ENCODE assay signal across 17 cellular contexts in genomic region chr3:148173836-148174235, GRCh38.
DNase-seq lines count a peak whose midpoint lies in the region; ATAC-seq and TF ChIP-seq lines count a peak whose summit lies in the region.
"Had no signal": no experiment of that assay in that cellular context is flagged by ENCODE, and none has a peak within 500 bp of the region (broad histone marks: within the 10 kb centered on the region; RNA-seq: fewer than 3 reads in every experiment).

No MANE protein-coding gene starts in this region.

- H3K4ac ChIP-seq in neuronal stem cell (ENCODE audit: low read length), result no peak overlapping the region

- no peak overlapping the region for H4K8ac ChIP-seq in neuronal stem cell (ENCODE audit: low read depth, low read length)

- peak overlapping the region; percentile 54 for H2AFZ ChIP-seq in neuronal stem cell (ENCODE audit: low read length)

- H2BK120ac ChIP-seq in neuronal stem cell (ENCODE audit: low read depth, low read length), result no peak overlapping the region

- H3K4me3 ChIP-seq in brain microvascular endothelial cell (ENCODE audit: low read depth, low read length) (no peak overlapping the region), neuronal stem cell (ENCODE audit: low read length in 2 of 2) (no peak overlapping the region), tibial artery (no peak overlapping the region)
- H3K4me3 ChIP-seq: cardiac muscle cell, vagina had no signal

- H3K18ac ChIP-seq in neuronal stem cell (ENCODE audit: low read length), result no peak overlapping the region

- no peak overlapping the region for H2AK5ac ChIP-seq in neuronal stem cell (ENCODE audit: low read depth, low read length)

- H2BK12ac ChIP-seq in neuronal stem cell (ENCODE audit: low read length), result no peak overlapping the region

- H3K27me3 ChIP-seq in brain microvascular endothelial cell (replicated peaks), result no peaks in the 10 kb centered on the region
- H3K27me3 ChIP-seq in neuronal stem cell (ENCODE audit: control insufficient read depth in 3 of 3, insufficient read depth in 3 of 3, low read depth in 1 of 3, low read length in 3 of 3), result no peaks in the 10 kb centered on the region
- H3K27me3 ChIP-seq in tibial artery, result no peaks in the 10 kb centered on the region
- H3K27me3 ChIP-seq: cardiac muscle cell, vagina had no signal

- intact Hi-C loops in tibial artery (cut with DNase I; ENCODE audit: low total_unique reads), result no loop called here

- H3K4me2 ChIP-seq in neuronal stem cell (ENCODE audit: insufficient read depth, low read length, poor library complexity, severe bottlenecking), result no peak overlapping the region

- H3K4me1 ChIP-seq in neuronal stem cell (ENCODE audit: control insufficient read depth in 2 of 2, insufficient read depth in 1 of 2, low read depth in 1 of 2, low read length in 2 of 2) (peaks cover 0 to 6% of the 10 kb centered on the region in 2 donors), tibial artery (no peaks in the 10 kb centered on the region)
- H3K4me1 ChIP-seq: vagina had no signal

- TF ChIP-seq CTCF in brain microvascular endothelial cell (IDR thresholded peaks at IDR 0.05; ENCODE audit: low read depth, low read length, missing control alignments) (no peak), tibial artery (IDR thresholded peaks at IDR 0.05) (no peak)

- no peak overlapping the region for H2BK15ac ChIP-seq in neuronal stem cell (ENCODE audit: low read length)

- no peaks in the 10 kb centered on the region for H3K79me1 ChIP-seq in neuronal stem cell (ENCODE audit: low read depth, low read length)

- H3K9me3 ChIP-seq in neuronal stem cell (replicated peaks in 1 of 2; ENCODE audit: control insufficient read depth in 2 of 2, insufficient read depth in 1 of 2, low read depth in 1 of 2, low read length in 2 of 2) (no peaks in the 10 kb centered on the region), tibial artery (no peaks in the 10 kb centered on the region)
- H3K9me3 ChIP-seq: vagina had no signal

- no peak overlapping the region for H2BK5ac ChIP-seq in neuronal stem cell (ENCODE audit: low read length)

- no peak overlapping the region for H3K14ac ChIP-seq in neuronal stem cell (ENCODE audit: low read length)

- no peak overlapping the region for H3K23ac ChIP-seq in neuronal stem cell (ENCODE audit: low read depth, low read length, poor library complexity)

- in situ Hi-C loops in brain microvascular endothelial cell (cut with HindIII; ENCODE audit: low pct_ligation_motif_present, low sequenced_read_pairs), result no loop called here

- DNase-seq in brain microvascular endothelial cell (peak; percentile 20), neuronal stem cell (ENCODE audit: low spot score) (no peak), GF-D8 (lab: John Stamatoyannopoulos, UW) (no peak), tibial artery (no peak), KG1 (lab: John Stamatoyannopoulos, UW) (no peak)
- DNase-seq: activated CD4-positive, alpha-beta T cell treated with anti-CD3 and anti-CD28 coated beads for 4 hours; activated T-cell treated with anti-CD3 and anti-CD28 coated beads for 4 hours; immature natural killer cell; NCI-H82; T1000 had no signal

- no peak overlapping the region for H3K9ac ChIP-seq in neuronal stem cell (ENCODE audit: low read depth, low read length, poor library complexity)

- no peak overlapping the region for H3K27ac ChIP-seq in brain microvascular endothelial cell
- H3K27ac ChIP-seq in neuronal stem cell (replicated peaks; ENCODE audit: low read length), result no peak overlapping the region
- H3K27ac ChIP-seq in tibial artery, result no peak overlapping the region
- H3K27ac ChIP-seq: cardiac muscle cell, vagina had no signal

- no CpG with 5 or more reads among the region's 4 CpGs for WGBS in neuronal stem cell (ENCODE audit: extremely low coverage in 2 of 2, insufficient read length in 2 of 2, insufficient replicate concordance in 1 of 2), 2 donors

- H4K91ac ChIP-seq in neuronal stem cell (ENCODE audit: low read depth, low read length, poor library complexity), result no peak overlapping the region

- H3K36me3 ChIP-seq in brain microvascular endothelial cell (replicated peaks) (no peaks in the 10 kb centered on the region), neuronal stem cell (replicated peaks in 1 of 2; ENCODE audit: control insufficient read depth in 2 of 2, insufficient read depth in 2 of 2, low read length in 2 of 2) (no peaks in the 10 kb centered on the region), tibial artery (no peaks in the 10 kb centered on the region)
- H3K36me3 ChIP-seq: cardiac muscle cell, vagina had no signal

- ATAC-seq in GM18520 (IDR thresholded peaks at IDR 0.05; ENCODE audit: unreplicated experiment) (peak; percentile 46), HG03196 (IDR thresholded peaks at IDR 0.05; ENCODE audit: unreplicated experiment) (peak; percentile 65), HG03457 (IDR thresholded peaks at IDR 0.05; ENCODE audit: unreplicated experiment) (no peak)
- ATAC-seq: activated naive CD4-positive, alpha-beta T cell treated with anti-CD3 and anti-CD28 coated beads, Interleukin-2, amount 50 U/mL, for 72 hours; stimulated activated memory B cell treated with anti-CD40 and anti-IgM and Interleukin-4, amounts not matched to agents 10 μg/mL and 1 μg/mL and 100 μg/mL, for 72 hours had no signal
